Comparison of ENCODE assay signal across 8 cellular contexts in genomic region chr6:31861919-31862343, GRCh38. TPM values are rescaled to one million over a fixed set of nuclear protein-coding genes. Genes with fewer than 3 reads are reported as not detected.
A peak's percentile ranks its signal among the peaks of the same experiment; 100 is the strongest.
DNase-seq lines count a peak whose midpoint lies in the region; ATAC-seq and TF ChIP-seq lines count a peak whose summit lies in the region.

No MANE protein-coding gene starts in this region.

- in situ Hi-C loops in GM13977 (cut with MboI; ENCODE audit: low pct_unique_long_range_greater_than_20kb, low sequenced_read_pairs, unreplicated experiment) = no loop called here

- no peaks in the 10 kb centered on the region for H3K9me3 Mint-ChIP-seq in activated naive CD4-positive, alpha-beta T cell treated with anti-CD3 and anti-CD28 coated beads, Interleukin-2, amount 10 ng/mL, durations not matched to agents 7 days and 5 days
- H3K9me3 Mint-ChIP-seq in brain (peaks cover 0 to 3% (median 0%) of the 10 kb centered on the region in 5 experiments), memory B cell (no peaks in the 10 kb centered on the region), type B pancreatic cell (no peaks in the 10 kb centered on the region)

- peaks cover 28% of the 10 kb centered on the region for H3K4me1 Mint-ChIP-seq in activated naive CD4-positive, alpha-beta T cell treated with anti-CD3 and anti-CD28 coated beads, Interleukin-2, amount 10 ng/mL, durations not matched to agents 7 days and 5 days
- H3K4me1 Mint-ChIP-seq in brain (peaks cover 40% of the 10 kb centered on the region), memory B cell (peaks cover 12% of the 10 kb centered on the region), type B pancreatic cell (ENCODE audit: unreplicated experiment) (peaks cover 23% of the 10 kb centered on the region)

- no peak for ATAC-seq in memory B cell (ENCODE audit: low read depth)

- peak overlapping the region; percentile 88 for H3K4me3 Mint-ChIP-seq in activated naive CD4-positive, alpha-beta T cell treated with anti-CD3 and anti-CD28 coated beads, Interleukin-2, amount 10 ng/mL, durations not matched to agents 7 days and 5 days
- H3K4me3 Mint-ChIP-seq in brain (peak overlapping the region; percentile 90 to 98 (median 95)), memory B cell (peak overlapping the region; percentile 97), type B pancreatic cell (peak overlapping the region; percentile 94)

- peaks cover 12% of the 10 kb centered on the region for H3K27me3 Mint-ChIP-seq in activated naive CD4-positive, alpha-beta T cell treated with anti-CD3 and anti-CD28 coated beads, Interleukin-2, amount 10 ng/mL, durations not matched to agents 7 days and 5 days
- H3K27me3 Mint-ChIP-seq in brain (peaks cover 9% of the 10 kb centered on the region), memory B cell (no peaks in the 10 kb centered on the region), type B pancreatic cell (no peaks in the 10 kb centered on the region)

- DNase-seq in activated naive CD4-positive, alpha-beta T cell treated with anti-CD3 and anti-CD28 coated beads, Interleukin-2, amount 10 ng/mL, durations not matched to agents 7 days and 5 days = no peak
- DNase-seq in activated naive CD4-positive, alpha-beta T cell (lab: John Stamatoyannopoulos, UW) = no peak
- peak in 1 of 2 donors; percentile 18 for DNase-seq in memory B cell (ENCODE audit: low spot score in 2 of 2)
- no peak for DNase-seq in type B pancreatic cell (ENCODE audit: extremely low spot score, unreplicated experiment)
- DNase-seq in NCI-H774 (lab: John Stamatoyannopoulos, UW) = no peak
- no peak for DNase-seq in GM13977 (ENCODE audit: low spot score)
- DNase-seq in NCI-H1436 (lab: John Stamatoyannopoulos, UW) = no peak

- peaks cover 14% of the 10 kb centered on the region for H3K36me3 Mint-ChIP-seq in activated naive CD4-positive, alpha-beta T cell treated with anti-CD3 and anti-CD28 coated beads, Interleukin-2, amount 10 ng/mL, durations not matched to agents 7 days and 5 days
- peaks cover 26% of the 10 kb centered on the region for H3K36me3 Mint-ChIP-seq in brain
- peaks cover 9% of the 10 kb centered on the region for H3K36me3 Mint-ChIP-seq in memory B cell
- peaks cover 5% of the 10 kb centered on the region for H3K36me3 Mint-ChIP-seq in type B pancreatic cell

- CTCF ChIA-PET in activated naive CD4-positive, alpha-beta T cell treated with anti-CD3 and anti-CD28 coated beads, Interleukin-2, amount 10 ng/mL, durations not matched to agents 7 days and 5 days (lab: Charles Lee) = no interaction called here

- TF ChIP-seq CTCF in brain (conservative IDR thresholded peaks at IDR 0.05) (no peak), type B pancreatic cell (conservative IDR thresholded peaks at IDR 0.05) (no peak), GM13977 (IDR thresholded peaks at IDR 0.05; ENCODE audit: extremely low read depth, insufficient read depth, missing control alignments) (no peak)

- H3K27ac Mint-ChIP-seq in activated naive CD4-positive, alpha-beta T cell treated with anti-CD3 and anti-CD28 coated beads, Interleukin-2, amount 10 ng/mL, durations not matched to agents 7 days and 5 days = peak overlapping the region; percentile 87
- H3K27ac Mint-ChIP-seq in brain = peak overlapping the region; percentile 92 to 99 (median 97)
- H3K27ac Mint-ChIP-seq in memory B cell = peak overlapping the region; percentile 96
- H3K27ac Mint-ChIP-seq in type B pancreatic cell = peak overlapping the region; percentile 95

RNA-seq across cellular contexts. Expression of gene NEU1, which starts 0.7 kb away (rescaled TPM):
- 59.5 TPM for polyA plus RNA-seq in brain (ENCODE audit: insufficient read depth, low read depth, low replicate concordance)
- total RNA-seq in type B pancreatic cell (ENCODE audit: low replicate concordance) = 46.9 and 62.5 TPM in 2 replicates

RNA-seq across cellular contexts. Expression of gene SLC44A4, which starts 16.9 kb away (rescaled TPM):
- 15.7 TPM for polyA plus RNA-seq in brain (ENCODE audit: insufficient read depth, low read depth, low replicate concordance)
- 8.8 and 10.6 TPM in 2 replicates for total RNA-seq in type B pancreatic cell (ENCODE audit: low replicate concordance)

RNA-seq across cellular contexts. Expression of gene HSPA1B, which starts 34.4 kb away (rescaled TPM):
- 248 TPM for polyA plus RNA-seq in brain (ENCODE audit: insufficient read depth, low read depth, low replicate concordance)
- 132 and 252 TPM in 2 replicates for total RNA-seq in type B pancreatic cell (ENCODE audit: low replicate concordance)

RNA-seq across cellular contexts. Expression of gene EHMT2, which starts 35.6 kb away (rescaled TPM):
- polyA plus RNA-seq in brain (ENCODE audit: insufficient read depth, low read depth, low replicate concordance) = 168 TPM
- total RNA-seq in type B pancreatic cell (ENCODE audit: low replicate concordance) = 59.9 and 136 TPM in 2 replicates

RNA-seq across cellular contexts. Expression of gene ZBTB12, which starts 40.0 kb away (rescaled TPM):
- polyA plus RNA-seq in brain (ENCODE audit: insufficient read depth, low read depth, low replicate concordance) = 36.9 TPM
- 8.2 and 37.7 TPM in 2 replicates for total RNA-seq in type B pancreatic cell (ENCODE audit: low replicate concordance)
